17 cellular contexts compared by ENCODE assay signal in the genomic region with DNA sequence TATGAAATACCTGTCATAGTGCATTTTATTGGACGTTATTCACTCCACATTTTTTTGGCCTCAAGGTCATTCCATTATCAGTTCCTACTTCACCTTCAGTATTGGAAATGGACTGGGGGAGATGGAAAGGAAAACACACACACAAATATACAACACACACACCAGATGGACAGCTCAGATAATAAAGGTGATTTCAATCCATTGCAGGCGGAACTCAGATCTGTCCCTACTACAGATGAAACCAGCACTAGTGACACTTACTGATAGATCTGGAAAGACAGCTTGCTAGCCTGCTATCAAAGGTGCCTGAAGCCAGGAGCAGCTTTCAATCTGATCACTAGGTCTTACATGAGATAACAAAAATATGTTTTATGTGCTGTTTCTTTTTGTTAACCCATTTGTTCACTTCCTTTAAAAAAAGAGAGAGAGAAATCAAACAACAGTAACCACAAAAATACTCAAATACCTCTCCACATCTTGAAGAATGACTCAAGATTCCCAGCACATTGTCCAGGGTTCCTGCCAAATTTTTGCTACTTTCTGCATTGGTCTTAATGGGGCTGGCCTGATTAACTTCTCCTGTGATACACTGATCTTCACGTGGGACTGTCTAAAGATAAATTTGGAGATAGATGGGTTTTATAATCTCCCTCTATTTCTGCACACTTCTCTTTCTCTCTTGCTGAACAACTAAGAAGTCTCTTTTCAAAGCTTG.
A peak's percentile ranks its signal among the peaks of the same experiment; 100 is the strongest.
DNase-seq lines count a peak whose midpoint lies in the region; ATAC-seq and TF ChIP-seq lines count a peak whose summit lies in the region.
"Had no signal": no experiment of that assay in that cellular context is flagged by ENCODE, and none has a peak within 500 bp of the region (broad histone marks: within the 10 kb centered on the region; RNA-seq: fewer than 3 reads in every experiment).

No MANE protein-coding gene starts in this region.

- no peak for TF ChIP-seq CTCF in AG10803 (conservative IDR thresholded peaks at IDR 0.05; ENCODE audit: low read length)
- no peak for TF ChIP-seq CTCF in Peyer's patch (IDR thresholded peaks at IDR 0.05)

- DNase-seq in AG10803 (ENCODE audit: low read depth): peak; percentile 5
- DNase-seq in NCI-H226: peak; percentile 63
- DNase-seq in astrocyte of the hippocampus (ENCODE audit: low read depth, low spot score): peak; percentile 77
- peak; percentile 14 for DNase-seq in iris pigment epithelial cell (ENCODE audit: low read depth)
- DNase-seq in Peyer's patch: no peak
- DNase-seq in OCI-M1 (lab: John Stamatoyannopoulos, UW): no peak
- DNase-seq: AML-193, DMS 273 treated with DMSO at 0.1 percent for 48 hours, GDM1, KBM-7, NCI-H1092, NCI-H1694, NCI-H524 treated with DMSO at 0.1 percent for 48 hours, SIG-M5 had no signal

- no peak overlapping the region for H3K27ac ChIP-seq in Peyer's patch

- H3K4me3 ChIP-seq in AG10803 (ENCODE audit: low read length): no peak overlapping the region
- H3K4me3 ChIP-seq in Peyer's patch: no peak overlapping the region
- H3K4me3 ChIP-seq: GM12878 had no signal

- H3K27me3 ChIP-seq in Peyer's patch: no peaks in the 10 kb centered on the region

- ATAC-seq in HG02588 (IDR thresholded peaks at IDR 0.05; ENCODE audit: unreplicated experiment): no peak
- no peak for ATAC-seq in GM19463 (IDR thresholded peaks at IDR 0.05; ENCODE audit: unreplicated experiment)
- ATAC-seq: GM12878 had no signal

- H3K9me3 ChIP-seq in Peyer's patch: no peaks in the 10 kb centered on the region

- no peaks in the 10 kb centered on the region for H3K4me1 ChIP-seq in Peyer's patch

- no peaks in the 10 kb centered on the region for H3K36me3 ChIP-seq in Peyer's patch

- TF ChIP-seq POLR2A in Peyer's patch (IDR thresholded peaks at IDR 0.05): no peak

Comparison
In these comparisons a context has a peak if more than half of its experiments do, and no peak if none do; other contexts are left out.
1. DNase-seq: peak in AG10803 (single experiment), NCI-H226 (single experiment), astrocyte of the hippocampus (single experiment) and iris pigment epithelial cell (single experiment); none in Peyer's patch (0 of 3) and OCI-M1 (single experiment).